Comparison of ENCODE assay signal across 8 cellular contexts in the genomic region with DNA sequence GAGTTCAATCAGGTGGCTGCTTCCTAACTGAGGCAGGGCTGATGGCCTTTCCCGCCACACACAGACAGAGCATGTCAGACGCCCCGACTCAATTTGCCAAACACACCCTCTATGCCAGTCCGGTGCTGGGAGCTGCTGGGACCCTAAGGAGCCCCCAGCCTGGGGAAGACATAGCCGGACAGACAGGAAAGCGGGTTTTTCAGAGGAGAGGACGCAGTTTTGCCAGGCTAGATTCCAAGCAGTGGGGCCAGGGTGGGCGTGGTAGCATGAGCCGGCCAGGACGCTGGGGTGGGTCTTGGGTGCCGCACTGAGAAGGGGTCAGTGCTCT. TPM values are rescaled to one million over a fixed set of nuclear protein-coding genes. Genes with fewer than 3 reads are reported as not detected.
DNase-seq lines count a peak whose midpoint lies in the region; TF ChIP-seq lines count a peak whose summit lies in the region.

No MANE protein-coding gene starts in this region.

- TF ChIP-seq CTCF in kidney epithelial cell (IDR thresholded peaks at IDR 0.05; ENCODE audit: insufficient read depth, low read length, poor library complexity, severe bottlenecking), result no peak

- H3K4me3 ChIP-seq in kidney epithelial cell (ENCODE audit: low read depth, low read length) (peak overlapping the region; percentile 8), thymus (ENCODE audit: low read length) (peak overlapping the region; percentile 79)

- DNase-seq in activated T-cell treated with anti-CD3 and anti-CD28 coated beads, Interleukin-2, amount 50 U/mL, for 24 hours, result no peak
- no peak for DNase-seq in activated T-cell treated with anti-CD3 and anti-CD28 coated beads, Interleukin-2, amount 50 U/mL, for 48 hours
- DNase-seq in activated T-helper 2 cell treated with anti-CD3 and anti-CD28 coated beads, Interferon-gamma antibody, Interleukin-2, Interleukin-4, amounts not matched to agents 10 μg/mL and 5 μg/mL and 100 μg/mL, durations not matched to agents 14 hours and 24 hours and 36 hours (ENCODE audit: low spot score), result no peak
- DNase-seq in kidney epithelial cell (ENCODE audit: low read depth) (no peak), KG1 (lab: John Stamatoyannopoulos, UW) (no peak), RPMI8226 (no peak), NCI-H1436 (lab: John Stamatoyannopoulos, UW) (no peak)

- no peaks in the 10 kb centered on the region for H3K9me3 Mint-ChIP-seq in activated T-cell treated with anti-CD3 and anti-CD28 coated beads, Interleukin-2, amount 50 U/mL, for 24 hours
- H3K9me3 Mint-ChIP-seq in activated T-helper 2 cell treated with anti-CD3 and anti-CD28 coated beads, Interferon-gamma antibody, Interleukin-2, Interleukin-4, amounts not matched to agents 10 μg/mL and 5 μg/mL and 100 μg/mL, durations not matched to agents 14 hours and 24 hours and 36 hours, result no peaks in the 10 kb centered on the region

- intact Hi-C loops in activated T-helper 2 cell treated with anti-CD3 and anti-CD28 coated beads, Interferon-gamma antibody, Interleukin-2, Interleukin-4, amounts not matched to agents 10 μg/mL and 5 μg/mL and 100 μg/mL, durations not matched to agents 14 hours and 24 hours and 36 hours (cut with micrococcal nuclease), result no loop called here

- peak overlapping the region; percentile 53 for H3K27ac ChIP-seq in thymus (ENCODE audit: low read depth)

- WGBS in thymus, result 50% methylated on average over 11 of the region's 11 CpGs

- no peaks in the 10 kb centered on the region for H3K27me3 Mint-ChIP-seq in activated T-cell treated with anti-CD3 and anti-CD28 coated beads, Interleukin-2, amount 50 U/mL, for 24 hours
- no peaks in the 10 kb centered on the region for H3K27me3 Mint-ChIP-seq in activated T-helper 2 cell treated with anti-CD3 and anti-CD28 coated beads, Interferon-gamma antibody, Interleukin-2, Interleukin-4, amounts not matched to agents 10 μg/mL and 5 μg/mL and 100 μg/mL, durations not matched to agents 14 hours and 24 hours and 36 hours (ENCODE audit: low read depth)

- H3K4me3 Mint-ChIP-seq in activated T-cell treated with anti-CD3 and anti-CD28 coated beads, Interleukin-2, amount 50 U/mL, for 24 hours, result peak overlapping the region; percentile 72
- H3K4me3 Mint-ChIP-seq in activated T-helper 2 cell treated with anti-CD3 and anti-CD28 coated beads, Interferon-gamma antibody, Interleukin-2, Interleukin-4, amounts not matched to agents 10 μg/mL and 5 μg/mL and 100 μg/mL, durations not matched to agents 14 hours and 24 hours and 36 hours (ENCODE audit: low read depth), result peak overlapping the region; percentile 63

- H3K4me1 ChIP-seq in thymus (ENCODE audit: control insufficient read depth, insufficient read depth, low read length), result peaks cover 14% of the 10 kb centered on the region

- H3K27ac Mint-ChIP-seq in activated T-cell treated with anti-CD3 and anti-CD28 coated beads, Interleukin-2, amount 50 U/mL, for 24 hours, result peak overlapping the region; percentile 90
- H3K27ac Mint-ChIP-seq in activated T-helper 2 cell treated with anti-CD3 and anti-CD28 coated beads, Interferon-gamma antibody, Interleukin-2, Interleukin-4, amounts not matched to agents 10 μg/mL and 5 μg/mL and 100 μg/mL, durations not matched to agents 14 hours and 24 hours and 36 hours, result peak overlapping the region; percentile 58

- no peaks in the 10 kb centered on the region for H3K9me3 ChIP-seq in thymus (ENCODE audit: control insufficient read depth)

- peaks cover 35% of the 10 kb centered on the region for H3K4me1 Mint-ChIP-seq in activated T-cell treated with anti-CD3 and anti-CD28 coated beads, Interleukin-2, amount 50 U/mL, for 24 hours (ENCODE audit: low read depth)
- peaks cover 26% of the 10 kb centered on the region for H3K4me1 Mint-ChIP-seq in activated T-helper 2 cell treated with anti-CD3 and anti-CD28 coated beads, Interferon-gamma antibody, Interleukin-2, Interleukin-4, amounts not matched to agents 10 μg/mL and 5 μg/mL and 100 μg/mL, durations not matched to agents 14 hours and 24 hours and 36 hours (ENCODE audit: low read depth)

- peaks cover 19% of the 10 kb centered on the region for H3K36me3 Mint-ChIP-seq in activated T-cell treated with anti-CD3 and anti-CD28 coated beads, Interleukin-2, amount 50 U/mL, for 24 hours (ENCODE audit: low read depth)
- no peaks in the 10 kb centered on the region for H3K36me3 Mint-ChIP-seq in activated T-helper 2 cell treated with anti-CD3 and anti-CD28 coated beads, Interferon-gamma antibody, Interleukin-2, Interleukin-4, amounts not matched to agents 10 μg/mL and 5 μg/mL and 100 μg/mL, durations not matched to agents 14 hours and 24 hours and 36 hours (ENCODE audit: low read depth)

- H3K27me3 ChIP-seq in kidney epithelial cell (ENCODE audit: control insufficient read depth, insufficient read depth, low read length) (no peaks in the 10 kb centered on the region), thymus (ENCODE audit: control insufficient read depth, insufficient read depth) (no peaks in the 10 kb centered on the region)

- no peaks in the 10 kb centered on the region for H3K36me3 ChIP-seq in kidney epithelial cell (ENCODE audit: control insufficient read depth, insufficient read depth, low read length)
- no peaks in the 10 kb centered on the region for H3K36me3 ChIP-seq in thymus (ENCODE audit: control insufficient read depth, insufficient read depth)

RNA-seq across cellular contexts. Expression of a gene that starts 19.8 kb away (rescaled TPM):
- 16.6 and 17.2 TPM in 2 replicates for total RNA-seq in activated T-helper 2 cell treated with anti-CD3 and anti-CD28 coated beads, Interferon-gamma antibody, Interleukin-2, Interleukin-4, amounts not matched to agents 10 μg/mL and 5 μg/mL and 100 μg/mL, durations not matched to agents 14 hours and 24 hours and 36 hours
- 4.6 and 4.8 TPM in 2 replicates for total RNA-seq in kidney epithelial cell
- 8.9 TPM for polyA plus RNA-seq in thymus

RNA-seq across cellular contexts. Expression of a gene that starts 30.6 kb away (rescaled TPM):
- total RNA-seq in activated T-helper 2 cell treated with anti-CD3 and anti-CD28 coated beads, Interferon-gamma antibody, Interleukin-2, Interleukin-4, amounts not matched to agents 10 μg/mL and 5 μg/mL and 100 μg/mL, durations not matched to agents 14 hours and 24 hours and 36 hours, result 41.4 and 43.3 TPM in 2 replicates
- 0.07 TPM in 1 of 2 replicates, not detected in the other for total RNA-seq in kidney epithelial cell
- polyA plus RNA-seq in thymus, result 3.7 TPM

RNA-seq across cellular contexts. Expression of a gene that starts 35.6 kb away (rescaled TPM):
- 19.4 and 21.4 TPM in 2 replicates for total RNA-seq in activated T-helper 2 cell treated with anti-CD3 and anti-CD28 coated beads, Interferon-gamma antibody, Interleukin-2, Interleukin-4, amounts not matched to agents 10 μg/mL and 5 μg/mL and 100 μg/mL, durations not matched to agents 14 hours and 24 hours and 36 hours
- total RNA-seq in kidney epithelial cell, result 41.4 and 42.4 TPM in 2 replicates
- 15.1 TPM for polyA plus RNA-seq in thymus

RNA-seq across cellular contexts. Expression of a gene that starts 56.3 kb away (rescaled TPM):
- total RNA-seq in activated T-helper 2 cell treated with anti-CD3 and anti-CD28 coated beads, Interferon-gamma antibody, Interleukin-2, Interleukin-4, amounts not matched to agents 10 μg/mL and 5 μg/mL and 100 μg/mL, durations not matched to agents 14 hours and 24 hours and 36 hours, result 37.0 and 41.2 TPM in 2 replicates
- 9.2 and 14.1 TPM in 2 replicates for total RNA-seq in kidney epithelial cell
- 237 TPM for polyA plus RNA-seq in thymus

Comparison
In these comparisons a context has a peak if more than half of its experiments do, and no peak if none do; other contexts are left out.
1. RNA of a gene that starts 30.6 kb away (total RNA-seq): 41.4 to 43.3 TPM in activated T-helper 2 cell treated with anti-CD3 and anti-CD28 coated beads, Interferon-gamma antibody, Interleukin-2, Interleukin-4, amounts not matched to agents 10 μg/mL and 5 μg/mL and 100 μg/mL, durations not matched to agents 14 hours and 24 hours and 36 hours; 0.07 TPM in kidney epithelial cell; every median in the first group is over 10 times any median in the second.